ENCODE assay signal across 8 cellular contexts in the genomic region with DNA sequence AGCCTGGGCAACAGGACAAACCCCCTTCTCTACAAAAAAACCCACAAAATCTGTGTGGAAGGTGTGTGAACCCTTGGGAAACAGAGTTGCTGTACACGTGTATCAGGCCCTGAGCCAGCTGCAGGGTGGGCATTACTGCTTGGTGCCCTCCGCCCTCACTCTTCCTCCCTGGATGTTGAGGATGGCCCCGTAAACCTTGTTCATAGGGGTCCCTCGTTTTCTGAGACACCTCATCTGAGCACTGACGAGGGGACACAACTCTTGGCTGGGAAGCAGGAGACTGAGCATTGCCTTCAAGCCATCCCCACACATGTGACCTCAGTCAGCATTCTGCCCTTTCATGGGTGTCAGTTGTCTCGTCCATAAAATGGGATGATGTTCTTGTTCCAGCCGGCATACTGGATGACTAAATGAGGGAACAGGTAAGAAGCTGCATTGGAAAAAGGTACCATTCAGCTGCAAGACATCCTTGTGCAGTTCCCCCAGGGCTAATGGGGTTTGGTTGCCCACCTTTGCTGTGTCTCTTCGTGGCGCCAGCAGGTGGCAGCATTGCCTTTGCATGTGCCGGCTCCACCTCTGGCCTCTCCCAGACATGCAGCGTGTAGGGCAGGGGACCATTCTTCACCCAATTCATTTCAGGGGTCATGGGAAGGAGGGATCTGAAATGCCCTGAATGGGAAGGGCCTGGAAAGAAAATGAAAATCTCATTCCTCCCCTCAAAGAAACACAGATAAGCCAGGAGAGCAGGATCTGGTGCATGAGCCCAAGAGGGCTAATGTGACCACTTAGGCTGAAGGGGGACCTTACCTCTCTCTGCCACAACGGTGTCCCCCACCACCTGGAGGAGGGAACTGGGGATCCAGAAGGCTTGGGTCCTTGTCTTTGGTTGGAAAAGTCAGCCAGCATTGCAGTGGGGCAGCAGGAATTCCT. TPM values are rescaled to one million over a fixed set of nuclear protein-coding genes. Genes with fewer than 3 reads are reported as not detected.
DNase-seq lines count a peak whose midpoint lies in the region; ATAC-seq, FAIRE-seq and TF ChIP-seq lines count a peak whose summit lies in the region.

No MANE protein-coding gene starts in this region.

- H3K9me3 Mint-ChIP-seq in Calu3 (ENCODE audit: low read depth, unreplicated experiment): no peaks in the 10 kb centered on the region
- H3K9me3 Mint-ChIP-seq in neural progenitor cell: peaks cover 2% of the 10 kb centered on the region

- no TSS peak for BruUV-seq in Calu3 (replicated peaks; lab: Mats Ljungman, UMichigan)

- peak overlapping the region; percentile 11 for H3K4me2 ChIP-seq in neural progenitor cell

- ATAC-seq in GM21381 (IDR thresholded peaks at IDR 0.05; ENCODE audit: unreplicated experiment): peak; percentile 85

- H3K9me3 ChIP-seq in neural progenitor cell (ENCODE audit: low read depth) (no peaks in the 10 kb centered on the region), subcutaneous abdominal adipose tissue (ENCODE audit: control insufficient read depth in 5 of 5, low read length in 5 of 5) (no peaks in the 10 kb centered on the region)

- intact Hi-C loops in Calu3 (cut with micrococcal nuclease; ENCODE audit: unreplicated experiment): loop anchor here (1.0 to 5.0 kb wide), 4 partner anchors 119 to 780 kb away; no protein-coding TSS in a partner anchor

- no peak overlapping the region for H3K27ac Mint-ChIP-seq in Calu3 (ENCODE audit: unreplicated experiment)
- peak overlapping the region; percentile 68 for H3K27ac Mint-ChIP-seq in neural progenitor cell

- H3K9ac ChIP-seq in neural progenitor cell (no peak overlapping the region), subcutaneous abdominal adipose tissue (ENCODE audit: low read length in 5 of 5) (peak overlapping the region in 1 of 5 donors; percentile 46)

- no peak for FAIRE-seq in RCC 7860 (lab: Jason Lieb, UNC)

- H3K27me3 Mint-ChIP-seq in Calu3 (ENCODE audit: unreplicated experiment) (no peaks in the 10 kb centered on the region), neural progenitor cell (ENCODE audit: insufficient read depth, low read depth) (peaks cover 6% of the 10 kb centered on the region)

- H3K4me3 Mint-ChIP-seq in Calu3 (ENCODE audit: low read depth, unreplicated experiment): no peak overlapping the region
- peak overlapping the region; percentile 65 for H3K4me3 Mint-ChIP-seq in neural progenitor cell

- H2AFZ ChIP-seq in neural progenitor cell (replicated peaks): no peak overlapping the region

- TF ChIP-seq CTCF in Calu3 (IDR thresholded peaks at IDR 0.05; ENCODE audit: unreplicated experiment) (peak; percentile 90), fibroblast of pulmonary artery (IDR thresholded peaks at IDR 0.05; ENCODE audit: low read length, missing control alignments) (peak; percentile 85), neural progenitor cell (IDR thresholded peaks at IDR 0.05) (peak; percentile 96)

- H3K36me3 ChIP-seq in neural progenitor cell (no peaks in the 10 kb centered on the region), subcutaneous abdominal adipose tissue (ENCODE audit: control insufficient read depth in 5 of 5, insufficient read depth in 5 of 5, low read length in 5 of 5) (no peaks in the 10 kb centered on the region)

- H3K79me2 ChIP-seq in neural progenitor cell (ENCODE audit: low read depth): no peaks in the 10 kb centered on the region

- no peaks in the 10 kb centered on the region for H3F3A ChIP-seq in neural progenitor cell (ENCODE audit: low read depth)

- H3K27ac ChIP-seq in neural progenitor cell (no peak overlapping the region), subcutaneous abdominal adipose tissue (ENCODE audit: low read depth, low read length) (peak overlapping the region; percentile 37)

- H3K27me3 ChIP-seq in neural progenitor cell: peaks cover 7% of the 10 kb centered on the region
- H3K27me3 ChIP-seq in subcutaneous abdominal adipose tissue (ENCODE audit: control insufficient read depth in 5 of 5, insufficient read depth in 4 of 5, low read length in 5 of 5): no peaks in the 10 kb centered on the region

- peaks cover 27% of the 10 kb centered on the region for H3K4me1 Mint-ChIP-seq in Calu3 (ENCODE audit: low read depth, unreplicated experiment)
- peaks cover 19% of the 10 kb centered on the region for H3K4me1 Mint-ChIP-seq in neural progenitor cell

- H4K20me1 ChIP-seq in neural progenitor cell (ENCODE audit: low read depth): no peaks in the 10 kb centered on the region

- DNase-seq in Calu3 (peak; percentile 82), RCC 7860 (ENCODE audit: low spot score) (peak; percentile 37), activated T-helper 1 cell treated with Interleukin-2 at 50 U/mL for 16 hours (ENCODE audit: low read depth) (peak; percentile 37), fibroblast of pulmonary artery (ENCODE audit: low read depth) (peak; percentile 80), neural progenitor cell (ENCODE audit: low spot score) (peak; percentile 89)
- peak; percentile 42 for DNase-seq in Jurkat, Clone E6-1 (ENCODE audit: low read depth, low spot score)

- CTCF ChIA-PET in Calu3 (lab: Charles Lee): interaction anchor here (0.6 to 0.8 kb wide), 3 partner anchors 12 to 398 kb away, joined by 3 to 8 read pairs (median 5); partner anchors contain the start of gene ZFP36L2

- H3K4me1 ChIP-seq in neural progenitor cell (peaks cover 14% of the 10 kb centered on the region), subcutaneous abdominal adipose tissue (ENCODE audit: control insufficient read depth in 5 of 5, insufficient read depth in 5 of 5, low read length in 5 of 5) (peaks cover 4 to 27% (median 18%) of the 10 kb centered on the region in 5 donors)

- H3K4me3 ChIP-seq in Jurkat, Clone E6-1 (ENCODE audit: low read length): no peak overlapping the region
- H3K4me3 ChIP-seq in fibroblast of pulmonary artery (replicated peaks; ENCODE audit: low read depth, low read length) (no peak overlapping the region), neural progenitor cell (no peak overlapping the region), subcutaneous abdominal adipose tissue (ENCODE audit: low read depth in 1 of 5, low read length in 5 of 5) (peak overlapping the region in 1 of 5 donors; percentile 16)

- peaks cover 5% of the 10 kb centered on the region for H3K36me3 Mint-ChIP-seq in Calu3 (ENCODE audit: insufficient read depth, unreplicated experiment)
- H3K36me3 Mint-ChIP-seq in neural progenitor cell: no peaks in the 10 kb centered on the region

RNA-seq across cellular contexts. Expression of gene HAAO, which starts 36.4 kb away (rescaled TPM):
- total RNA-seq in Calu3 (2022) (1.5 and 2.2 TPM in 2 replicates), neural progenitor cell (ENCODE audit: low replicate concordance) (0.77 and 2.8 TPM in 2 replicates)
- polyA plus RNA-seq in Jurkat, Clone E6-1 (2012; ENCODE audit: insufficient read depth, insufficient read length): not detected

Comparison
In these comparisons a context has a peak if more than half of its experiments do, and no peak if none do; other contexts are left out.
1. DNase-seq: peak in every context shown above with its lines; median percentile 89 in neural progenitor cell; 82 in Calu3; 80 in fibroblast of pulmonary artery; 42 in Jurkat, Clone E6-1; 37 in RCC 7860; 37 in activated T-helper 1 cell treated with Interleukin-2 at 50 U/mL for 16 hours.